ENCODE assay signal across 9 cellular contexts in the genomic region with DNA sequence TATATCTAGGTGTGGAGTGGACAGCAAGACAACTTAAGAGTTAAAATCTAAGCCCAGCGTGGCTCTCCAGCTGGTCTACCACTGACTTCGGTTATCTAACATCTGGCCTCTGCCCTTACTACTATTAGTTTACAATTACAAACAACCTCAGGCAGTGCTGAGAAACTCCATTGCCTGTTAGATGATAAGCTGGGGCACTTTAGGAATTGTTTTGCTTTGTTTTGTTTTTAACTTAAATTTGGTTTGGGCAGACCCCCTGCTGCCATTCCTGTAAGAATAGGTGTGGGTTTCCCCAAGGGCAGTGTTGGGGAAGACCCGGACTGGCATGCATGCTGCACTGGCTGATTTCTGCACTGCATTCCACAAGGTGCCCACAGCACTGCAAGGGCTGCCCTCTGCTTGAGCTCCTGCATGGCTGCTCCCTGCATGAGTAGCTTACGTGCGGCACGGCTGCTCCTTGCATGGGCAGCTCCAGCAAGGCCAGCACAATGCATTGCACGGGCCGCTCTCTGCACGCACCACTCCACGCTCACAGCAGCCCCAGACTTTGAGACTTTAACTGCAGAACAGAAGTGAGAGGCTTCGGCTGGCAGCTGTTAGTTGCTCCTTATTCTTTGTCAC.
A peak's percentile ranks its signal among the peaks of the same experiment; 100 is the strongest.
DNase-seq lines count a peak whose midpoint lies in the region; ATAC-seq and TF ChIP-seq lines count a peak whose summit lies in the region.
"Had no signal": no experiment of that assay in that cellular context is flagged by ENCODE, and none has a peak within 500 bp of the region (broad histone marks: within the 10 kb centered on the region; RNA-seq: fewer than 3 reads in every experiment).

No MANE protein-coding gene starts in this region.

- ATAC-seq in GM18907 (IDR thresholded peaks at IDR 0.05; ENCODE audit: unreplicated experiment): peak; percentile 38
- ATAC-seq in heart right ventricle: no peak

- DNase-seq in RPMI7951 (ENCODE audit: low read depth) (peak; percentile 39), kidney tubule cell (ENCODE audit: low spot score) (peak; percentile 17), heart right ventricle (no peak), osteoblast (ENCODE audit: insufficient read length, low spot score, missing footprints) (no peak), H7 (no peak)
- DNase-seq in central memory CD4-positive, alpha-beta T cell: no peak
- DNase-seq: kidney had no signal

- peaks cover 34 to 50% (median 38%) of the 10 kb centered on the region in 10 experiments for H3K4me1 ChIP-seq in BLaER1 treated with 17β-estradiol and CSF1 and Interleukin-3, amounts not matched to agents 10 nM and 100 nM
- H3K4me1 ChIP-seq in heart right ventricle (peaks cover 0 to 44% (median 23%) of the 10 kb centered on the region in 9 donors), osteoblast (ENCODE audit: insufficient read depth, low read length) (peaks cover 28% of the 10 kb centered on the region)

- TF ChIP-seq CTCF in heart right ventricle (IDR thresholded peaks at IDR 0.05) (no peak), osteoblast (IDR thresholded peaks at IDR 0.05; ENCODE audit: extremely low read depth, low read depth, low read length) (no peak)

- peaks cover 82% of the 10 kb centered on the region for H3K79me2 ChIP-seq in osteoblast (ENCODE audit: insufficient read depth, low read length)

- H3K4me2 ChIP-seq in BLaER1 treated with 17β-estradiol and CSF1 and Interleukin-3, amounts not matched to agents 10 nM and 100 nM: peak overlapping the region in 10 of 11 experiments; percentile 34 to 76 (median 62); a peak in 12 of 22 replicates
- no peak overlapping the region for H3K4me2 ChIP-seq in osteoblast (ENCODE audit: insufficient read depth, low read length)

- H3K4me3 ChIP-seq in BLaER1 treated with 17β-estradiol and CSF1 and Interleukin-3, amounts not matched to agents 10 nM and 100 nM: no peak overlapping the region
- H3K4me3 ChIP-seq in heart right ventricle (no peak overlapping the region), osteoblast (ENCODE audit: insufficient read depth, low read length) (no peak overlapping the region), H7 (ENCODE audit: insufficient read depth, low read depth, low read length) (no peak overlapping the region)

- 86 to 88% methylated on average over 11 of the region's 11 CpGs for WGBS in heart right ventricle, 2 donors

- no peaks in the 10 kb centered on the region for H3K9me3 ChIP-seq in BLaER1 treated with 17β-estradiol and CSF1 and Interleukin-3, amounts not matched to agents 10 nM and 100 nM (replicated peaks in 1 of 11)
- H3K9me3 ChIP-seq in heart right ventricle: no peaks in the 10 kb centered on the region
- no peaks in the 10 kb centered on the region for H3K9me3 ChIP-seq in osteoblast (ENCODE audit: low read depth, low read length)

- H3K36me3 ChIP-seq in BLaER1 treated with 17β-estradiol and CSF1 and Interleukin-3, amounts not matched to agents 10 nM and 100 nM: no peaks in the 10 kb centered on the region
- H3K36me3 ChIP-seq in heart right ventricle: no peaks in the 10 kb centered on the region
- no peaks in the 10 kb centered on the region for H3K36me3 ChIP-seq in osteoblast (ENCODE audit: insufficient read depth, low read length)
- no peaks in the 10 kb centered on the region for H3K36me3 ChIP-seq in H7 (replicated peaks; ENCODE audit: control insufficient read depth, insufficient read depth, low read length)

- no peak overlapping the region for H3K9ac ChIP-seq in BLaER1 treated with 17β-estradiol and CSF1 and Interleukin-3, amounts not matched to agents 10 nM and 100 nM

- no peaks in the 10 kb centered on the region for H4K20me1 ChIP-seq in BLaER1 treated with 17β-estradiol and CSF1 and Interleukin-3, amounts not matched to agents 10 nM and 100 nM
- H4K20me1 ChIP-seq in osteoblast (ENCODE audit: insufficient read depth, low read length): no peaks in the 10 kb centered on the region

- no peaks in the 10 kb centered on the region for H3K27me3 ChIP-seq in BLaER1 treated with 17β-estradiol and CSF1 and Interleukin-3, amounts not matched to agents 10 nM and 100 nM
- H3K27me3 ChIP-seq in heart right ventricle (no peaks in the 10 kb centered on the region), osteoblast (ENCODE audit: insufficient read depth, low read length) (no peaks in the 10 kb centered on the region), H7 (ENCODE audit: control insufficient read depth, insufficient read depth, low read length) (no peaks in the 10 kb centered on the region)

- no peak overlapping the region for H2AFZ ChIP-seq in osteoblast (ENCODE audit: low read length)

- intact Hi-C loops in heart right ventricle (cut with DNase I): loop anchor here in 2 of 10 donors (10.0 kb wide), 1 partner anchor 53 kb away; no protein-coding TSS in a partner anchor

- no peak overlapping the region; a peak in 1 of 22 replicates for H3K27ac ChIP-seq in BLaER1 treated with 17β-estradiol and CSF1 and Interleukin-3, amounts not matched to agents 10 nM and 100 nM
- H3K27ac ChIP-seq in heart right ventricle (peak overlapping the region in 1 of 10 donors; percentile 85), osteoblast (ENCODE audit: low read depth, low read length) (no peak overlapping the region)

Comparison
In these comparisons a context has a peak if more than half of its experiments do, and no peak if none do; other contexts are left out.
1. DNase-seq: peak in RPMI7951 (single experiment) and kidney tubule cell (single experiment); none in heart right ventricle (0 of 2), central memory CD4-positive, alpha-beta T cell (single experiment), osteoblast (single experiment) and H7 (single experiment).